8 cellular contexts compared by ENCODE assay signal in genomic region chr3:143120716-143121239, GRCh38. TPM values are rescaled to one million over a fixed set of nuclear protein-coding genes. Genes with fewer than 3 reads are reported as not detected.
DNase-seq lines count a peak whose midpoint lies in the region; ATAC-seq and TF ChIP-seq lines count a peak whose summit lies in the region.

No MANE protein-coding gene starts in this region.

- H3K27ac ChIP-seq in upper lobe of right lung: no peak overlapping the region

- H3K9me3 ChIP-seq in BE2C (no peaks in the 10 kb centered on the region; the same call in 1 of the 2 replicates), upper lobe of right lung (no peaks in the 10 kb centered on the region)

- no peaks in the 10 kb centered on the region for H3K4me1 ChIP-seq in BE2C
- H3K4me1 ChIP-seq in upper lobe of right lung: peaks cover 16% of the 10 kb centered on the region

- no peaks in the 10 kb centered on the region for H3K27me3 Mint-ChIP-seq in natural killer cell treated with Interleukin-12 subunit alpha and Interleukin-12 subunit beta and Interleukin-15 and Interleukin-18, amount 100 ng/mL, for 72 hours

- H3K4me1 Mint-ChIP-seq in natural killer cell treated with Interleukin-12 subunit alpha and Interleukin-12 subunit beta and Interleukin-15 and Interleukin-18, amount 100 ng/mL, for 72 hours (ENCODE audit: low read depth in 2 of 2): peaks cover 37 to 45% of the 10 kb centered on the region in 2 donors

- intact Hi-C loops in upper lobe of right lung (cut with DNase I): no loop called here

- TF ChIP-seq CTCF in BE2C (IDR thresholded peaks at IDR 0.05; ENCODE audit: low read depth, low read length) (no peak; the same call in 1 of the 2 replicates), epithelial cell of esophagus (IDR thresholded peaks at IDR 0.05; ENCODE audit: insufficient read depth, low read depth, low read length, missing control alignments) (peak; percentile 1), upper lobe of right lung (IDR thresholded peaks at IDR 0.05) (no peak)

- H3K9me3 Mint-ChIP-seq in natural killer cell treated with Interleukin-12 subunit alpha and Interleukin-12 subunit beta and Interleukin-15 and Interleukin-18, amount 100 ng/mL, for 72 hours: no peaks in the 10 kb centered on the region

- peak; percentile 36 for ATAC-seq in GM19035 (IDR thresholded peaks at IDR 0.05; ENCODE audit: unreplicated experiment)
- peak; percentile 34 for ATAC-seq in HG03520 (IDR thresholded peaks at IDR 0.05; ENCODE audit: unreplicated experiment)
- peak; percentile 16 to 47 for ATAC-seq in natural killer cell treated with Interleukin-12 subunit alpha and Interleukin-12 subunit beta and Interleukin-15 and Interleukin-18, amount 100 ng/mL, for 72 hours
- peak; percentile 34 for ATAC-seq in upper lobe of right lung

- H3K27me3 ChIP-seq in BE2C (peaks cover 8% of the 10 kb centered on the region; the same call in 1 of the 2 replicates), upper lobe of right lung (peaks cover 6% of the 10 kb centered on the region)

- peak overlapping the region in 1 of 2 donors; percentile 86 for H3K27ac Mint-ChIP-seq in natural killer cell treated with Interleukin-12 subunit alpha and Interleukin-12 subunit beta and Interleukin-15 and Interleukin-18, amount 100 ng/mL, for 72 hours

- DNase-seq in BE2C: peak; percentile 55
- DNase-seq in activated CD4-positive, alpha-beta T cell treated with anti-CD3 and anti-CD28 coated beads for 48 hours: peak; percentile 58
- DNase-seq in epithelial cell of esophagus (ENCODE audit: low read depth): peak; percentile 33
- no peak for DNase-seq in natural killer cell treated with Interleukin-12 subunit alpha and Interleukin-12 subunit beta and Interleukin-15 and Interleukin-18, amount 100 ng/mL, for 72 hours (ENCODE audit: low spot score)
- DNase-seq in upper lobe of right lung: peak; percentile 68
- no peak for DNase-seq in 8988T

- H3K4me3 ChIP-seq in BE2C (ENCODE audit: low read depth, low read length) (peak overlapping the region; percentile 86), epithelial cell of esophagus (ENCODE audit: low read length) (peak overlapping the region; percentile 56), upper lobe of right lung (peak overlapping the region; percentile 89)

- peak overlapping the region; percentile 75 for H3K4me3 Mint-ChIP-seq in natural killer cell treated with Interleukin-12 subunit alpha and Interleukin-12 subunit beta and Interleukin-15 and Interleukin-18, amount 100 ng/mL, for 72 hours

- H3K36me3 ChIP-seq in BE2C (no peaks in the 10 kb centered on the region), upper lobe of right lung (no peaks in the 10 kb centered on the region)

- peaks cover 9% of the 10 kb centered on the region for H3K36me3 Mint-ChIP-seq in natural killer cell treated with Interleukin-12 subunit alpha and Interleukin-12 subunit beta and Interleukin-15 and Interleukin-18, amount 100 ng/mL, for 72 hours

RNA-seq across cellular contexts. Expression of gene CHST2, which starts 1.2 kb away (rescaled TPM):
- 1.3 TPM for polyA plus RNA-seq in BE2C (2012; ENCODE audit: insufficient read depth, insufficient read length, low read depth)
- total RNA-seq in natural killer cell treated with Interleukin-12 subunit alpha and Interleukin-12 subunit beta and Interleukin-15 and Interleukin-18, amount 100 ng/mL, for 72 hours: 10 to 100 TPM; 16.3 to 26.9 TPM
- total RNA-seq in upper lobe of right lung: 8.2 TPM

Comparison
In these comparisons a context has a peak if more than half of its experiments do, and no peak if none do; other contexts are left out.
1. DNase-seq: peak in BE2C (single experiment), activated CD4-positive, alpha-beta T cell treated with anti-CD3 and anti-CD28 coated beads for 48 hours (single experiment), epithelial cell of esophagus (single experiment) and upper lobe of right lung (single experiment); none in natural killer cell treated with Interleukin-12 subunit alpha and Interleukin-12 subunit beta and Interleukin-15 and Interleukin-18, amount 100 ng/mL, for 72 hours (single experiment) and 8988T (single experiment).
2. Peak in every context shown above with its lines, with median percentiles within 50 percentile points of each other: H3K4me3 ChIP-seq and ATAC-seq.